Comparison of ENCODE assay signal across 19 cellular contexts in genomic region chr3:116285781-116286180, GRCh38.
"Had no signal": no experiment of that assay in that cellular context is flagged by ENCODE, and none has a peak within 500 bp of the region (broad histone marks: within the 10 kb centered on the region; RNA-seq: fewer than 3 reads in every experiment).

No MANE protein-coding gene starts in this region.

- H3K27me3 ChIP-seq: MG63 had no signal

- H3K36me3 ChIP-seq: MG63 had no signal

- H3K4me3 ChIP-seq: MG63 had no signal

- H3K9me3 ChIP-seq: MG63 had no signal

- H3K27ac ChIP-seq: HL-60, RWPE1 had no signal

- DNase-seq: IMR-90, Karpas-422, KG1, MG63, NCI-H1092, NCI-H1105 treated with DMSO at 0.1 percent for 48 hours, NCI-H1417 treated with DMSO at 0.1 percent for 48 hours, NCI-H146, NCI-H187, NCI-H2029, NCI-H2171 treated with DMSO at 0.1 percent for 48 hours, NCI-H345, NCI-H510A treated with DMSO at 0.1 percent for 48 hours, NCI-H526, NCI-H774, PC-3, SHP77 had no signal
